ENCODE assay signal across 29 cellular contexts in the genomic region with DNA sequence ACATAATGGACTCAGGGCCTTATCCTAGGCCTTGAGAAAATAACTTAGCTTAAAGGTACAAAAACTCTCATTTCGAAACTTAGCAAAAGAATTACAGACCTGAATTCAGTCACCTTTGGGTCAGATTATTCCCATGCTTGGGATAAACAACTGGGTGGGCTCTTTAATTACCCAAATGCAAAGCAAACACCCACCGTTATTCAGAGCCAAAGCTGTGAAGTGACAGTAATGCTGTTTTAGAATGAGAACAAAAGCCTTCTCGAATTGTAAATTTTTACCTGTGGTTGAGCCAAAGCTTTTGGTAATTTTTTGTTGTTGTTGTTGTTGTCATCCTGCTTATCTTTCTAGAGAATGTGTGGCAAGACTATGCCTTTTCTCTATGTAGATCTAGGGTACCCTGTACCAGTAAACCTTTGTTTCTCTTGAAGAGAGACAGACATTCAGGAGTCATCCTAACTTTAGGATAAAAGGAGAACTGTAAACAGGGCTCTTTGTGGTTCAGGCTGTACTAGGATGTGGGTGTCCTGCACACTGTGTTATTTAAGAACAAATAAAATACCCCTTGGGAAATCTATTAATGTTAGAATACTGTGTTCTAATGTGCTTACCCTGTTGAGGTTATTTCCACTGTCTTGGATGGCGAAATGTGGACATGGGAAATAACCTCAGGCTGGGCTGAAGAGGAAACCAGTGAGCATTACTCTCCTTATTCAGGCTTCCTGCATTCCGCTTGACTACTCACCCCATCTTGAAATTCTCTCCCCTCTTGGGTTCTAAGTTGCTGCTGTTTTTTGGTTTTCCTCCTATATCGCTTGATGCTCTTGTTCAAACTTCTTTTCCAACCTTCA.
A peak's percentile ranks its signal among the peaks of the same experiment; 100 is the strongest.
DNase-seq lines count a peak whose midpoint lies in the region; ATAC-seq, FAIRE-seq and TF ChIP-seq lines count a peak whose summit lies in the region.
"Had no signal": no experiment of that assay in that cellular context is flagged by ENCODE, and none has a peak within 500 bp of the region (broad histone marks: within the 10 kb centered on the region; RNA-seq: fewer than 3 reads in every experiment).

No MANE protein-coding gene starts in this region.

- H3K23me2 ChIP-seq in H9 (ENCODE audit: insufficient read length, low read depth, low read length, poor library complexity, severe bottlenecking), result no peaks in the 10 kb centered on the region

- no peak overlapping the region for H3T11ph ChIP-seq in H9 (ENCODE audit: low read length)

- no peak overlapping the region for H3K23ac ChIP-seq in H9 (ENCODE audit: insufficient read length, low read depth, low read length)

- H4K5ac ChIP-seq in H9 (ENCODE audit: insufficient read length, low read depth, low read length), result no peak overlapping the region

- DNase-seq in AML-193 (lab: John Stamatoyannopoulos, UW) (peak; percentile 46 to 52), H9 (no peak), OCI-LY7 (ENCODE audit: low spot score) (no peak), kidney tubule cell (ENCODE audit: low spot score) (peak; percentile 14), GM19239 (ENCODE audit: insufficient read length, low spot score) (no peak)
- no peak for DNase-seq in stimulated activated CD4-positive, alpha-beta T cell treated with anti-CD3 and anti-CD28 coated beads, Interleukin-1b, Interleukin-23, amount 100 ng/mL, for 48 hours
- DNase-seq: activated CD4-positive, alpha-beta T cell treated with anti-CD3 and anti-CD28 coated beads, Interleukin-2, amount 10 ng/mL, durations not matched to agents 24 days and 14 days; activated CD8-positive, alpha-beta memory T cell treated with anti-CD3 and anti-CD28 coated beads for 24 hours; amygdala; CD8-positive, alpha-beta memory T cell; DMS 273 treated with DMSO at 0.1 percent for 48 hours; hippocampal formation; left lung; mesenchymal stem cell; NCI-H2029 treated with DMSO at 0.1 percent for 48 hours; NCI-H526 treated with DMSO at 0.1 percent for 48 hours; stimulated activated naive CD8-positive, alpha-beta T cell treated with anti-CD3 and anti-CD28 coated beads, Interleukin-15, Interleukin-2, amounts not matched to agents 100 U/mL and 50 U/mL, for 24 hours; WERI-Rb-1 had no signal

- CTCF ChIA-PET in OCI-LY7 (lab: Charles Lee; ENCODE audit: unreplicated experiment), result no interaction called here

- H2BK120ac ChIP-seq in H9 (ENCODE audit: low read depth, low read length, poor library complexity, severe bottlenecking), result no peak overlapping the region

- H4K20me1 ChIP-seq in H9 (ENCODE audit: control insufficient read depth, insufficient read depth, insufficient read length), result no peaks in the 10 kb centered on the region
- H4K20me1 ChIP-seq in OCI-LY7 (ENCODE audit: insufficient read depth, low read length), result no peaks in the 10 kb centered on the region

- no peak overlapping the region for H3K14ac ChIP-seq in H9 (ENCODE audit: insufficient read depth, low read length)

- TF ChIP-seq CTCF in H9 (conservative IDR thresholded peaks at IDR 0.05), result no peak
- no peak for TF ChIP-seq CTCF in OCI-LY7 (conservative IDR thresholded peaks at IDR 0.05; ENCODE audit: low read length)

- H3K18ac ChIP-seq in H9 (ENCODE audit: insufficient read length, low read depth, low read length), result no peak overlapping the region

- H3K79me2 ChIP-seq in H9 (ENCODE audit: insufficient read depth, low read length) (no peaks in the 10 kb centered on the region), OCI-LY7 (ENCODE audit: insufficient read depth, low read depth, low read length) (no peaks in the 10 kb centered on the region)
- H3K79me2 ChIP-seq: parathyroid adenoma had no signal

- WGBS in H9 (ENCODE audit: extremely low coverage, insufficient read length, low lambda C conversion rate), result no CpG with 5 or more reads among the region's 6 CpGs

- no peak overlapping the region for H3K4me3 ChIP-seq in OCI-LY7 (ENCODE audit: low read depth, low read length, poor library complexity, severe bottlenecking)
- H3K4me3 ChIP-seq: left lung, right atrium auricular region, smooth muscle cell had no signal

- H3K27me3 ChIP-seq in H9 (ENCODE audit: insufficient read depth, low read length), result no peaks in the 10 kb centered on the region
- H3K27me3 ChIP-seq: left lung, right atrium auricular region had no signal

- H3K4me1 Mint-ChIP-seq in H9, result peaks cover 44 to 51% of the 10 kb centered on the region in 2 experiments
- H3K4me1 Mint-ChIP-seq: CD8-positive, alpha-beta memory T cell had no signal

- no peak overlapping the region for H3K9ac ChIP-seq in H9 (ENCODE audit: extremely low read depth, insufficient read length, low read length)
- H3K9ac ChIP-seq: parathyroid adenoma had no signal

- intact Hi-C loops in OCI-LY7 (cut with micrococcal nuclease; ENCODE audit: unreplicated experiment), result no loop called here

- no peak overlapping the region for H2BK5ac ChIP-seq in H9 (ENCODE audit: insufficient read length, low read length)

- no peaks in the 10 kb centered on the region for H3K36me3 ChIP-seq in OCI-LY7 (ENCODE audit: insufficient read depth, low read length)
- H3K36me3 ChIP-seq: left lung, right atrium auricular region, WERI-Rb-1 had no signal

- no peak overlapping the region for H3K56ac ChIP-seq in H9 (ENCODE audit: insufficient read length, low read depth, low read length)

- H3K4me2 ChIP-seq in H9 (ENCODE audit: insufficient read depth, insufficient read length, low read length) (no peak overlapping the region), OCI-LY7 (ENCODE audit: low read length) (no peak overlapping the region)
- H3K4me2 ChIP-seq: smooth muscle cell had no signal

- H3K27ac ChIP-seq in H9 (ENCODE audit: insufficient read length, low read depth, low read length), result peak overlapping the region; percentile 3
- H3K27ac ChIP-seq in OCI-LY7 (ENCODE audit: low read depth, low read length, poor library complexity, severe bottlenecking), result no peak overlapping the region
- H3K27ac ChIP-seq: left lung, parathyroid adenoma, right atrium auricular region, WERI-Rb-1 had no signal

- no peak overlapping the region for H2BK20ac ChIP-seq in H9 (ENCODE audit: low read depth, low read length, poor library complexity, severe bottlenecking)

- no peaks in the 10 kb centered on the region; a peak in 1 of 5 replicates for H3K9me3 Mint-ChIP-seq in H9
- H3K9me3 Mint-ChIP-seq: CD8-positive, alpha-beta memory T cell had no signal

- POLR2A ChIA-PET in OCI-LY7 (lab: Charles Lee), result interaction anchor here (0.7 kb wide), 1 partner anchor 13 kb away, joined by 3 read pairs; no protein-coding TSS in a partner anchor

- ATAC-seq in GM19395 (IDR thresholded peaks at IDR 0.05; ENCODE audit: unreplicated experiment) (no peak), GM21717 (IDR thresholded peaks at IDR 0.05; ENCODE audit: unreplicated experiment) (no peak)
- ATAC-seq: activated naive CD4-positive, alpha-beta T cell treated with anti-CD3 and anti-CD28 coated beads, Interleukin-2, amount 50 U/mL, for 72 hours; left lung; Right ventricle myocardium inferior; stimulated activated naive CD8-positive, alpha-beta T cell treated with anti-CD3 and anti-CD28 coated beads, Interleukin-15, Interleukin-2, amounts not matched to agents 100 U/mL and 50 U/mL, for 24 hours had no signal

- no TSS peak for BruUV-seq in OCI-LY7 (replicated peaks; lab: Mats Ljungman, UMichigan)

- peaks cover 0 to 9% (median 2%) of the 10 kb centered on the region in 3 experiments; a peak in 2 of 7 replicates for H3K36me3 Mint-ChIP-seq in H9 (ENCODE audit: insufficient read depth in 1 of 3, low read depth in 3 of 3)
- H3K36me3 Mint-ChIP-seq: CD8-positive, alpha-beta memory T cell had no signal

- H3K27ac Mint-ChIP-seq in H9, result peak overlapping the region in 2 of 3 experiments; percentile 2 to 61; a peak in 3 of 7 replicates
- H3K27ac Mint-ChIP-seq: activated CD4-positive, alpha-beta T cell treated with anti-CD3 and anti-CD28 coated beads, Interleukin-2, amount 10 ng/mL, durations not matched to agents 24 days and 14 days; activated naive CD4-positive, alpha-beta T cell treated with anti-CD3 and anti-CD28 coated beads, Interleukin-2, amount 50 U/mL, for 72 hours; CD8-positive, alpha-beta memory T cell; IgD-negative memory B cell; T-helper 2 cell treated with Interferon-gamma antibody and Interleukin-4, amounts not matched to agents 5 μg/mL and 100 μg/mL, for 36 hours had no signal

- H3K9me2 ChIP-seq in OCI-LY7 (ENCODE audit: insufficient read depth, low read length), result no peaks in the 10 kb centered on the region

- H3K4me3 Mint-ChIP-seq in H9, result no peak overlapping the region; a peak in 1 of 5 replicates
- H3K4me3 Mint-ChIP-seq: activated CD4-positive, alpha-beta T cell treated with anti-CD3 and anti-CD28 coated beads, Interleukin-2, amount 10 ng/mL, durations not matched to agents 24 days and 14 days; CD8-positive, alpha-beta memory T cell; T-helper 2 cell treated with Interferon-gamma antibody and Interleukin-4, amounts not matched to agents 5 μg/mL and 100 μg/mL, for 36 hours had no signal

- no peaks in the 10 kb centered on the region for H3K79me1 ChIP-seq in H9 (ENCODE audit: insufficient read depth, low read depth, low read length, poor library complexity, severe bottlenecking)

- H2AFZ ChIP-seq in H9 (ENCODE audit: low read length) (no peak overlapping the region), OCI-LY7 (ENCODE audit: low read length) (peak overlapping the region; percentile 18; the same call in 1 of the 2 replicates)
- H2AFZ ChIP-seq: parathyroid adenoma had no signal

- no peaks in the 10 kb centered on the region for H3K27me3 Mint-ChIP-seq in H9 (ENCODE audit: low read depth)
- H3K27me3 Mint-ChIP-seq: activated CD4-positive, alpha-beta T cell treated with anti-CD3 and anti-CD28 coated beads, Interleukin-2, amount 10 ng/mL, durations not matched to agents 24 days and 14 days; IgD-negative memory B cell had no signal

- no peak overlapping the region for H4K91ac ChIP-seq in H9 (ENCODE audit: insufficient read length, low read depth, low read length)

- H2AK5ac ChIP-seq in H9 (ENCODE audit: insufficient read length, low read length), result no peak overlapping the region

- no peak overlapping the region for H3K4ac ChIP-seq in H9 (ENCODE audit: low read depth, low read length)

- H3K4me1 ChIP-seq in H9 (ENCODE audit: insufficient read depth, low read length), result peaks cover 12% of the 10 kb centered on the region
- peaks cover 9% of the 10 kb centered on the region for H3K4me1 ChIP-seq in OCI-LY7 (ENCODE audit: insufficient read depth, low read length, poor library complexity, severe bottlenecking)
- H3K4me1 ChIP-seq: parathyroid adenoma, right atrium auricular region had no signal

- H2BK12ac ChIP-seq in H9 (ENCODE audit: insufficient read length, low read depth, low read length), result no peak overlapping the region

- no peak for FAIRE-seq in GM19239 (lab: Jason Lieb, UNC)
- FAIRE-seq: bronchial epithelial cell, islet of Langerhans had no signal

- no peak overlapping the region for H2BK15ac ChIP-seq in H9 (ENCODE audit: low read depth, low read length)

- H4K8ac ChIP-seq in H9 (replicated peaks; ENCODE audit: insufficient read length, low read depth, low read length), result no peak overlapping the region

- H3K9me3 ChIP-seq in H9 (ENCODE audit: control insufficient read depth, low read depth, low read length), result no peaks in the 10 kb centered on the region
- peaks cover under 1% of the 10 kb centered on the region; the same call in 1 of the 2 replicates for H3K9me3 ChIP-seq in OCI-LY7 (ENCODE audit: low read length)
- H3K9me3 ChIP-seq: left lung had no signal

Comparison
In these comparisons a context has a peak if more than half of its experiments do, and no peak if none do; other contexts are left out.
1. DNase-seq: peak in AML-193 (2 of 2) and kidney tubule cell (single experiment); none in H9 (single experiment), OCI-LY7 (single experiment), stimulated activated CD4-positive, alpha-beta T cell treated with anti-CD3 and anti-CD28 coated beads, Interleukin-1b, Interleukin-23, amount 100 ng/mL, for 48 hours (single experiment) and GM19239 (single experiment).